ENCODE assay signal across 10 cellular contexts in genomic region chr18:55401638-55402191, GRCh38.
DNase-seq lines count a peak whose midpoint lies in the region; ATAC-seq, FAIRE-seq and TF ChIP-seq lines count a peak whose summit lies in the region.
"Had no signal": no experiment of that assay in that cellular context is flagged by ENCODE, and none has a peak within 500 bp of the region (broad histone marks: within the 10 kb centered on the region; RNA-seq: fewer than 3 reads in every experiment).

No MANE protein-coding gene starts in this region.

- H3K36me3 ChIP-seq in ACC112 (ENCODE audit: insufficient read depth, low read length): no peaks in the 10 kb centered on the region

- DNase-seq in SK-N-DZ (ENCODE audit: low spot score): peak; percentile 63
- DNase-seq in globus pallidus (ENCODE audit: low spot score): peak; percentile 73
- no peak for DNase-seq in omental fat pad (ENCODE audit: low spot score)
- DNase-seq in NCI-H2227 treated with DMSO at 0.1 percent for 48 hours (lab: John Stamatoyannopoulos, UW): no peak
- no peak for DNase-seq in activated CD8-positive, alpha-beta memory T cell treated with anti-CD3 and anti-CD28 coated beads, Interleukin-2, amount 50 U/mL, for 4 hours
- DNase-seq in GM19239 (ENCODE audit: insufficient read length, low spot score): no peak
- DNase-seq in frontal cortex (ENCODE audit: low spot score in 2 of 2): no peak
- DNase-seq: AML-193, Karpas-422 had no signal

- ATAC-seq in omental fat pad (ENCODE audit: low FRiP score): peak; percentile 76

- H3K27me3 ChIP-seq in ACC112 (ENCODE audit: insufficient read depth, low read length): no peaks in the 10 kb centered on the region

- H3K4me1 ChIP-seq in ACC112 (ENCODE audit: control insufficient read depth, insufficient read depth, low read length, unreplicated experiment): peaks cover 42% of the 10 kb centered on the region

- H3K27ac ChIP-seq in ACC112 (ENCODE audit: low read depth, low read length): peak overlapping the region; percentile 75

- no peak for TF ChIP-seq CTCF in omental fat pad (IDR thresholded peaks at IDR 0.05)

- FAIRE-seq in GM19239 (lab: Jason Lieb, UNC) (no peak), frontal cortex (lab: Jason Lieb, UNC) (no peak)

- peak overlapping the region; percentile 70 for H2AFZ ChIP-seq in ACC112 (ENCODE audit: low read length, unreplicated experiment)

- peak overlapping the region; percentile 84 for H3K4me3 ChIP-seq in ACC112 (ENCODE audit: low read depth, low read length)

- H3K79me2 ChIP-seq in ACC112 (ENCODE audit: control insufficient read depth, insufficient read depth, low read length, unreplicated experiment): peaks cover 68% of the 10 kb centered on the region

Comparison
In these comparisons a context has a peak if more than half of its experiments do, and no peak if none do; other contexts are left out.
1. DNase-seq: peak in SK-N-DZ (single experiment) and globus pallidus (single experiment); none in omental fat pad (single experiment), NCI-H2227 treated with DMSO at 0.1 percent for 48 hours (single experiment), activated CD8-positive, alpha-beta memory T cell treated with anti-CD3 and anti-CD28 coated beads, Interleukin-2, amount 50 U/mL, for 4 hours (single experiment), GM19239 (single experiment) and frontal cortex (0 of 2).